Comparison of ENCODE assay signal across 9 cellular contexts in the genomic region with DNA sequence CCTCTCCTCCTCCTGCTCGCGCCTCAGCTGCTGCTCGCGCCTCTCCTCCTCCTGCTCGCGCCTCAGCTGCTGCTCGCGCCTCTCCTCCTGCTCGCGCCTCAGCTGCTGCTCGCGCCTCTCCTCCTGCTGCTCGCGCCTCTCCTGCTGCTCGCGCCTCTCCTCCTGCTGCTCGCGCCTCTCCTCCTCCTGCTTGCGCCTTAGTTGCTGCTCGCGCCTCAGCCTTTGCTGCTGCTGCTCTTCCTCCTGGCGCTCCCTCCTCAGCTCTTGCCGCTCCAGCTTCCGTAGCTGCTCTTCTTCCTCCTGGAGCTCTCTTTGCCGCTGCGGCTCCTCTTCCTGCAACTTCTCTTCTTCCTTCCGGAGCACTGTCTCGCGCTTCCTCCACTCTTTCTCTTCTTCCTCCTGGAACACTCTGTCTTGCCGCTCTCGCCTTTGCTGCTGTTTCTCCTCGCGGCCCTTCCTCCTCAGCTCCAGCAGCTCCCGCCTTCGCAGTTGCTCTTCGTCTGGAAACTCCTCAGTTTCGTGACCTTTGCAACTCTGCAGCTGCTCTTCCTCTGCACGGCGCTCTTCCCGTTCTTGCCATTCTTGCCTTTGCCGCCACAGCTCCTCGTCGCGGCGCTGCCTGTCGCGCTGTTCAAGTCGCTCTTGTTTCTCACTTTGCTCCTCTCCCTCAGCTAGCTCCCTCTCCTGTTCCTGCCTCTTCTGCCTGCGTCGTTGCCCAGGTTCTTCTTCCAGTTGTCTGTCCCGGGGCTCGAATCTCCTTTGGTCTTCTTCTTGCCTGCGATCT. TPM values are rescaled to one million over a fixed set of nuclear protein-coding genes. Genes with fewer than 3 reads are reported as not detected.
DNase-seq lines count a peak whose midpoint lies in the region; ATAC-seq and TF ChIP-seq lines count a peak whose summit lies in the region.
"Had no signal": no experiment of that assay in that cellular context is flagged by ENCODE, and none has a peak within 500 bp of the region (broad histone marks: within the 10 kb centered on the region; RNA-seq: fewer than 3 reads in every experiment).

No MANE protein-coding gene starts in this region.

- H3K9me3 ChIP-seq in HEK293 (ENCODE audit: control insufficient read depth, insufficient read depth, low read depth, low read length): no peaks in the 10 kb centered on the region

- H3K4me1 ChIP-seq in HEK293 (ENCODE audit: control insufficient read depth, insufficient read depth, low read length): peaks cover 4% of the 10 kb centered on the region; the same call in 1 of the 2 replicates

- DNase-seq in CD1c-positive myeloid dendritic cell (ENCODE audit: extremely low spot score) (peak; percentile 49), choroid plexus epithelial cell (ENCODE audit: low read depth) (peak; percentile 31), myocyte (ENCODE audit: low read depth) (peak; percentile 6), NCI-H774 (lab: John Stamatoyannopoulos, UW) (no peak), NCI-H2107 treated with DMSO at 0.1 percent for 48 hours (lab: John Stamatoyannopoulos, UW; ENCODE audit: unreplicated experiment) (no peak)
- DNase-seq: HCEC 1CT had no signal

- peak; percentile 88 for TF ChIP-seq CTCF in HEK293 (tag by site-specific recombination; IDR thresholded peaks at IDR 0.05)
- TF ChIP-seq CTCF in choroid plexus epithelial cell (conservative IDR thresholded peaks at IDR 0.05; ENCODE audit: low read depth, low read length): no peak

- POLR2A ChIA-PET in HEK293 (lab: Yijun Ruan, JAX): interaction anchor here (0.6 kb wide), 1 partner anchor 629 kb away, joined by 8 read pairs; no protein-coding TSS in a partner anchor

- CTCF ChIA-PET in HEK293 (lab: Yijun Ruan, JAX): interaction anchor here (0.7 to 9.4 kb wide), 8 partner anchors 43 to 404 kb away, joined by 3 to 66 read pairs (median 4); no protein-coding TSS in a partner anchor

- H3K27ac ChIP-seq in HEK293 (ENCODE audit: extremely low read depth, low read depth, low read length): no peak overlapping the region

- H3K36me3 ChIP-seq in HEK293 (ENCODE audit: control insufficient read depth in 2 of 2, insufficient read depth in 1 of 2, low read length in 2 of 2): no peaks in the 10 kb centered on the region

- ATAC-seq in GM18861 (IDR thresholded peaks at IDR 0.05; ENCODE audit: unreplicated experiment) (no peak), HG02759 (IDR thresholded peaks at IDR 0.05; ENCODE audit: unreplicated experiment) (no peak)

- H3K4me3 ChIP-seq in HEK293 (ENCODE audit: low read depth, low read length): peak overlapping the region; percentile 39
- H3K4me3 ChIP-seq in choroid plexus epithelial cell (ENCODE audit: low read depth, low read length): peak overlapping the region; percentile 26

TF ChIP-seq in HEK293, 187 proteins besides CTCF, POLR2A, EP300 and RAD21 (continues in another document):
- TF ChIP-seq, protein P1, sequence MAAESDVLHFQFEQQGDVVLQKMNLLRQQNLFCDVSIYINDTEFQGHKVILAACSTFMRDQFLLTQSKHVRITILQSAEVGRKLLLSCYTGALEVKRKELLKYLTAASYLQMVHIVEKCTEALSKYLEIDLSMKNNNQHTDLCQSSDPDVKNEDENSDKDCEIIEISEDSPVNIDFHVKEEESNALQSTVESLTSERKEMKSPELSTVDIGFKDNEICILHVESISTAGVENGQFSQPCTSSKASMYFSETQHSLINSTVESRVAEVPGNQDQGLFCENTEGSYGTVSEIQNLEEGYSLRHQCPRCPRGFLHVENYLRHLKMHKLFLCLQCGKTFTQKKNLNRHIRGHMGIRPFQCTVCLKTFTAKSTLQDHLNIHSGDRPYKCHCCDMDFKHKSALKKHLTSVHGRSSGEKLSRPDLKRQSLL (tag by site-specific recombination; IDR thresholded peaks at IDR 0.05): peak; percentile 84
- TF ChIP-seq SCRT1 (tag by site-specific recombination; IDR thresholded peaks at IDR 0.05; ENCODE audit: borderline replicate concordance): no peak
- TF ChIP-seq ZNF501 (tag by site-specific recombination; IDR thresholded peaks at IDR 0.05): no peak
- no peak for TF ChIP-seq MEIS1 (CRISPR knock-in tag; IDR thresholded peaks at IDR 0.05; ENCODE audit: borderline replicate concordance)
- TF ChIP-seq ZNF2 (tag by site-specific recombination; IDR thresholded peaks at IDR 0.05): peak; percentile 54; the same call in 1 of the 2 replicates
- no peak for TF ChIP-seq YY1 (tag by site-specific recombination; IDR thresholded peaks at IDR 0.05)
- TF ChIP-seq, protein P2, sequence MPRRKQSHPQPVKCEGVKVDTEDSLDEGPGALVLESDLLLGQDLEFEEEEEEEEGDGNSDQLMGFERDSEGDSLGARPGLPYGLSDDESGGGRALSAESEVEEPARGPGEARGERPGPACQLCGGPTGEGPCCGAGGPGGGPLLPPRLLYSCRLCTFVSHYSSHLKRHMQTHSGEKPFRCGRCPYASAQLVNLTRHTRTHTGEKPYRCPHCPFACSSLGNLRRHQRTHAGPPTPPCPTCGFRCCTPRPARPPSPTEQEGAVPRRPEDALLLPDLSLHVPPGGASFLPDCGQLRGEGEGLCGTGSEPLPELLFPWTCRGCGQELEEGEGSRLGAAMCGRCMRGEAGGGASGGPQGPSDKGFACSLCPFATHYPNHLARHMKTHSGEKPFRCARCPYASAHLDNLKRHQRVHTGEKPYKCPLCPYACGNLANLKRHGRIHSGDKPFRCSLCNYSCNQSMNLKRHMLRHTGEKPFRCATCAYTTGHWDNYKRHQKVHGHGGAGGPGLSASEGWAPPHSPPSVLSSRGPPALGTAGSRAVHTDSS (tag by site-specific recombination; IDR thresholded peaks at IDR 0.05): peak; percentile 69
- TF ChIP-seq, protein P3, sequence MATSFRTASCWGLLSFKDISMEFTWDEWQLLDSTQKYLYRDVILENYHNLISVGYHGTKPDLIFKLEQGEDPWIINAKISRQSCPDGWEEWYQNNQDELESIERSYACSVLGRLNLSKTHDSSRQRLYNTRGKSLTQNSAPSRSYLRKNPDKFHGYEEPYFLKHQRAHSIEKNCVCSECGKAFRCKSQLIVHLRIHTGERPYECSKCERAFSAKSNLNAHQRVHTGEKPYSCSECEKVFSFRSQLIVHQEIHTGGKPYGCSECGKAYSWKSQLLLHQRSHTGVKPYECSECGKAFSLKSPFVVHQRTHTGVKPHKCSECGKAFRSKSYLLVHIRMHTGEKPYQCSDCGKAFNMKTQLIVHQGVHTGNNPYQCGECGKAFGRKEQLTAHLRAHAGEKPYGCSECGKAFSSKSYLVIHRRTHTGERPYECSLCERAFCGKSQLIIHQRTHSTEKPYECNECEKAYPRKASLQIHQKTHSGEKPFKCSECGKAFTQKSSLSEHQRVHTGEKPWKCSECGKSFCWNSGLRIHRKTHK (tag by site-specific recombination; IDR thresholded peaks at IDR 0.05): no peak
- TF ChIP-seq TCF7L2 (IDR thresholded peaks at IDR 0.05; ENCODE audit: borderline replicate concordance, low read depth, low read length): no peak
- peak; percentile 69 for TF ChIP-seq ZIC2 (tag by site-specific recombination; IDR thresholded peaks at IDR 0.05)
- TF ChIP-seq ZNF571 (tag by site-specific recombination; IDR thresholded peaks at IDR 0.05): no peak
- no peak for TF ChIP-seq ZNF792 (tag by site-specific recombination; IDR thresholded peaks at IDR 0.05)
- TF ChIP-seq ZNF354C (tag by site-specific recombination; IDR thresholded peaks at IDR 0.05; ENCODE audit: borderline replicate concordance, low read depth): no peak
- TF ChIP-seq ZNF223 (tag by site-specific recombination; IDR thresholded peaks at IDR 0.05): no peak
- TF ChIP-seq BCL11B (tag by site-specific recombination; IDR thresholded peaks at IDR 0.05; ENCODE audit: low read depth): no peak
- no peak for TF ChIP-seq ZXDB (tag by site-specific recombination; IDR thresholded peaks at IDR 0.05)
- peak; percentile 43 for TF ChIP-seq SCRT2 (tag by site-specific recombination; IDR thresholded peaks at IDR 0.05)
- no peak for TF ChIP-seq ZNF785 (tag by site-specific recombination; IDR thresholded peaks at IDR 0.05)
- no peak for TF ChIP-seq ZNF777 (tag by site-specific recombination; IDR thresholded peaks at IDR 0.05; ENCODE audit: borderline replicate concordance)
- TF ChIP-seq, protein P4, sequence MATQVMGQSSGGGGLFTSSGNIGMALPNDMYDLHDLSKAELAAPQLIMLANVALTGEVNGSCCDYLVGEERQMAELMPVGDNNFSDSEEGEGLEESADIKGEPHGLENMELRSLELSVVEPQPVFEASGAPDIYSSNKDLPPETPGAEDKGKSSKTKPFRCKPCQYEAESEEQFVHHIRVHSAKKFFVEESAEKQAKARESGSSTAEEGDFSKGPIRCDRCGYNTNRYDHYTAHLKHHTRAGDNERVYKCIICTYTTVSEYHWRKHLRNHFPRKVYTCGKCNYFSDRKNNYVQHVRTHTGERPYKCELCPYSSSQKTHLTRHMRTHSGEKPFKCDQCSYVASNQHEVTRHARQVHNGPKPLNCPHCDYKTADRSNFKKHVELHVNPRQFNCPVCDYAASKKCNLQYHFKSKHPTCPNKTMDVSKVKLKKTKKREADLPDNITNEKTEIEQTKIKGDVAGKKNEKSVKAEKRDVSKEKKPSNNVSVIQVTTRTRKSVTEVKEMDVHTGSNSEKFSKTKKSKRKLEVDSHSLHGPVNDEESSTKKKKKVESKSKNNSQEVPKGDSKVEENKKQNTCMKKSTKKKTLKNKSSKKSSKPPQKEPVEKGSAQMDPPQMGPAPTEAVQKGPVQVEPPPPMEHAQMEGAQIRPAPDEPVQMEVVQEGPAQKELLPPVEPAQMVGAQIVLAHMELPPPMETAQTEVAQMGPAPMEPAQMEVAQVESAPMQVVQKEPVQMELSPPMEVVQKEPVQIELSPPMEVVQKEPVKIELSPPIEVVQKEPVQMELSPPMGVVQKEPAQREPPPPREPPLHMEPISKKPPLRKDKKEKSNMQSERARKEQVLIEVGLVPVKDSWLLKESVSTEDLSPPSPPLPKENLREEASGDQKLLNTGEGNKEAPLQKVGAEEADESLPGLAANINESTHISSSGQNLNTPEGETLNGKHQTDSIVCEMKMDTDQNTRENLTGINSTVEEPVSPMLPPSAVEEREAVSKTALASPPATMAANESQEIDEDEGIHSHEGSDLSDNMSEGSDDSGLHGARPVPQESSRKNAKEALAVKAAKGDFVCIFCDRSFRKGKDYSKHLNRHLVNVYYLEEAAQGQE (tag by site-specific recombination; IDR thresholded peaks at IDR 0.05): no peak; the same call in 1 of the 2 replicates
- no peak for TF ChIP-seq ZNF560 (tag by site-specific recombination; IDR thresholded peaks at IDR 0.05; ENCODE audit: borderline replicate concordance)

RNA-seq across cellular contexts. Expression of a gene that starts 3.0 kb away (rescaled TPM):
- not detected in 2 replicates for total RNA-seq in myocyte
- polyA plus RNA-seq in myocyte (2012): 0.04 TPM

RNA-seq across cellular contexts. Expression of a gene that starts 23.4 kb away (rescaled TPM):
- not detected in 2 replicates for total RNA-seq in myocyte
- not detected for polyA plus RNA-seq in myocyte (2012)

RNA-seq across cellular contexts. Expression of a gene that starts 46.7 kb away (rescaled TPM):
- total RNA-seq in myocyte: 1.0 and 1.9 TPM in 2 replicates
- polyA plus RNA-seq in myocyte (2012): 0.18 TPM

Comparison
In these comparisons a context has a peak if more than half of its experiments do, and no peak if none do; other contexts are left out.
1. DNase-seq: peak in CD1c-positive myeloid dendritic cell (single experiment), choroid plexus epithelial cell (single experiment) and myocyte (single experiment); none in NCI-H774 (single experiment) and NCI-H2107 treated with DMSO at 0.1 percent for 48 hours (single experiment).